24 cellular contexts compared by ENCODE assay signal in the genomic region with DNA sequence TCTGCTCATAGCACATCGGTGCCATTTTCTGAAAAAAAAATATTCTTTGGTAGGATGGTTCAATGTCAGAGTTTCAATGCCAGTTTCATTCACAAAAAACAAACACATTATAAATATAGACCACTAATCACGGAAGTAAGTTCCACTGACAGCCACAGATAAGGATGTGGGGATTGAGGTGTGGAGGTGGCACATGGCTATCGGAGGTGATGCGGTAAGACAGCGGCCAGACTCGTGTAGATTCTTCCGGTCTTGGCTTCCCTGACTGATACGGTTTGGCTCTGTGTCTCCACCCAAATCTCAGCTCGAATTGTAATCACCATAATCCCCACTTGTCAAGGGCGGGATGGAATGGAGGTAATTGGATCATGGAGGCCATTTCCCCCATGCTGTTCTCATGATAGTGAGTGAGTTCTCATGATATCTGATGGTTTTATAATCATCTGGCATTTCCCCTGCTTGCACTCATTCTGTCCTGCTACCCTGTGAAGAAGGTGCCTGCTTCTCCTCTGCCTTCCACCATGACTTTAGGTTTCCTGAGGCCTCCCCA.
"Had no signal": no experiment of that assay in that cellular context is flagged by ENCODE, and none has a peak within 500 bp of the region (broad histone marks: within the 10 kb centered on the region; RNA-seq: fewer than 3 reads in every experiment).

No MANE protein-coding gene starts in this region.

- DNase-seq: cortex of kidney; foreskin fibroblast; gastrocnemius medialis; head of caudate nucleus; kidney; left lung; mesenchymal stem cell; midbrain; right lobe of liver; small intestine; stimulated activated CD4-positive, alpha-beta T cell treated with anti-CD3 and anti-CD28 coated beads, Interleukin-15, amount 100 ng/mL, for 24 hours; stimulated activated CD4-positive, alpha-beta T cell treated with anti-CD3 and anti-CD28 coated beads, Interleukin-2, amount 100 ng/mL, for 48 hours; stimulated activated naive CD4-positive, alpha-beta T cell treated with Interleukin-2 at 50 U/mL for 16 hours; stomach had no signal

- H3K27me3 Mint-ChIP-seq: type B pancreatic cell had no signal

- H3K9me3 ChIP-seq: gastrocnemius medialis, neutrophil, right lobe of liver, thyroid gland had no signal

- H3K4me3 ChIP-seq: gastrocnemius medialis, left lung, right lobe of liver, stomach, thyroid gland had no signal

- H3K36me3 Mint-ChIP-seq: stimulated activated effector memory CD8-positive, alpha-beta T cell treated with anti-CD3 and anti-CD28 coated beads, Interleukin-12 subunit alpha, Interleukin-12 subunit beta, amount 100 ng/mL, for 72 hours; type B pancreatic cell had no signal

- H3K27ac ChIP-seq: epithelial cell of prostate, gastrocnemius medialis, left lung, neutrophil, parathyroid adenoma, right lobe of liver, stomach, thyroid gland had no signal

- H3K9ac ChIP-seq: parathyroid adenoma had no signal

- H3K27me3 ChIP-seq: gastrocnemius medialis, left lung, neutrophil, right lobe of liver, stomach, thyroid gland had no signal

- H3K4me3 Mint-ChIP-seq: naive thymus-derived CD8-positive, alpha-beta T cell; neural crest cell; stimulated activated effector memory CD8-positive, alpha-beta T cell treated with anti-CD3 and anti-CD28 coated beads, Interleukin-12 subunit alpha, Interleukin-12 subunit beta, amount 100 ng/mL, for 72 hours; type B pancreatic cell had no signal

- H3K27ac Mint-ChIP-seq: progenitor cell of endocrine pancreas; stimulated activated effector memory CD8-positive, alpha-beta T cell treated with anti-CD3 and anti-CD28 coated beads, Interleukin-12 subunit alpha, Interleukin-12 subunit beta, amount 100 ng/mL, for 72 hours; type B pancreatic cell had no signal

- H3K79me2 ChIP-seq: parathyroid adenoma had no signal

- H3K36me3 ChIP-seq: gastrocnemius medialis, left lung, neutrophil, right lobe of liver, stomach, thyroid gland had no signal

- H2AFZ ChIP-seq: parathyroid adenoma had no signal

- ATAC-seq: esophagus mucosa; gastrocnemius medialis; naive thymus-derived CD8-positive, alpha-beta T cell; stimulated activated effector memory CD8-positive, alpha-beta T cell treated with anti-CD3 and anti-CD28 coated beads, Interleukin-12 subunit alpha, Interleukin-12 subunit beta, amount 100 ng/mL, for 72 hours had no signal

- H3K4me1 ChIP-seq: gastrocnemius medialis, left lung, parathyroid adenoma, stomach, thyroid gland had no signal
